21 cellular contexts compared by ENCODE assay signal in the genomic region with DNA sequence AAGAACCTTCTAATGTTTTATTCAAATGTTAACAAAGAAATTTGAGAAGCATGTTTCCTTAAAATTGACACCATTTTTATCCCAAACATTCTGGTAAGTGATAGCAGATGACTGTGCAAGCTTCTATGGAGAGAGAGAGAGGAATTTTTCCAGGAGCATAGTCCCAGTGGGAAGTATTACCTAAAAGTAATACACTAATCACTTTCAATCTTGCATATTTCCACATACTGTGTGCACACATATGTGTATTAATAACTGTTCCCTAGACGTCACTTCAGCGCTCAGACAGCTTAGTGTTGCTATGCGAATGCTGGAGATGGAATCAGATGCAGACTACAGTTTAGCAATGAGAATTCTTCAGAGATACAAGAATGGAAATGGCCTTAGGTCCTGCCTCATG.
"Had no signal": no experiment of that assay in that cellular context is flagged by ENCODE, and none has a peak within 500 bp of the region (broad histone marks: within the 10 kb centered on the region; RNA-seq: fewer than 3 reads in every experiment).

No MANE protein-coding gene starts in this region.

- H3K27me3 ChIP-seq: ascending aorta had no signal

- H3K36me3 Mint-ChIP-seq: activated naive CD4-positive, alpha-beta T cell treated with anti-CD3 and anti-CD28 coated beads, Interleukin-2, amount 10 ng/mL, durations not matched to agents 7 days and 5 days; natural killer cell treated with Interleukin-12 subunit alpha and Interleukin-12 subunit beta and Interleukin-15 and Interleukin-18, amount 100 ng/mL, for 72 hours had no signal

- H3K9me3 Mint-ChIP-seq: activated CD4-positive, alpha-beta T cell treated with anti-CD3 and anti-CD28 coated beads, Interleukin-2, amount 10 ng/mL, durations not matched to agents 24 days and 14 days; activated naive CD4-positive, alpha-beta T cell treated with anti-CD3 and anti-CD28 coated beads, Interleukin-2, amount 10 ng/mL, durations not matched to agents 7 days and 5 days; activated naive CD8-positive, alpha-beta T cell treated with anti-CD3 and anti-CD28 coated beads, Interleukin-2, amount 50 U/mL, for 24 hours; activated T-cell treated with anti-CD3 and anti-CD28 coated beads, Interleukin-2, amount 50 U/mL, for 4 hours; central memory CD8-positive, alpha-beta T cell; natural killer cell treated with Interleukin-12 subunit alpha and Interleukin-12 subunit beta and Interleukin-15 and Interleukin-18, amount 100 ng/mL, for 72 hours; stimulated activated naive CD8-positive, alpha-beta T cell treated with anti-CD3 and anti-CD28 coated beads, Interleukin-15, amount 100 ng/mL, for 72 hours had no signal

- H3K4me1 Mint-ChIP-seq: activated naive CD4-positive, alpha-beta T cell treated with anti-CD3 and anti-CD28 coated beads, Interleukin-2, amount 10 ng/mL, durations not matched to agents 7 days and 5 days had no signal

- H3K27me3 Mint-ChIP-seq: activated naive CD4-positive, alpha-beta T cell treated with anti-CD3 and anti-CD28 coated beads, Interleukin-2, amount 10 ng/mL, durations not matched to agents 7 days and 5 days; activated naive CD8-positive, alpha-beta T cell treated with anti-CD3 and anti-CD28 coated beads, Interleukin-2, amount 50 U/mL, for 24 hours; central memory CD8-positive, alpha-beta T cell; natural killer cell treated with Interleukin-12 subunit alpha and Interleukin-12 subunit beta and Interleukin-15 and Interleukin-18, amount 100 ng/mL, for 72 hours; stimulated activated naive CD8-positive, alpha-beta T cell treated with anti-CD3 and anti-CD28 coated beads, Interleukin-15, amount 100 ng/mL, for 72 hours had no signal

- DNase-seq: activated CD4-positive, alpha-beta T cell treated with anti-CD3 and anti-CD28 coated beads, Interleukin-2, amount 10 ng/mL, durations not matched to agents 24 days and 14 days; activated CD4-positive, CD25-positive, alpha-beta regulatory T cell; activated CD8-positive, alpha-beta T cell treated with anti-CD3 and anti-CD28 coated beads, Interleukin-2, amount 10 ng/mL, durations not matched to agents 7 days and 5 days; activated naive CD4-positive, alpha-beta T cell treated with anti-CD3 and anti-CD28 coated beads, Interleukin-2, amount 10 ng/mL, durations not matched to agents 7 days and 5 days; activated naive CD8-positive, alpha-beta T cell treated with anti-CD3 and anti-CD28 coated beads, Interleukin-2, amount 50 U/mL, for 24 hours; activated T-cell treated with anti-CD3 and anti-CD28 coated beads, Interleukin-2, amount 50 U/mL, for 4 hours; cortex of kidney; erythroblast; posterior cingulate gyrus; retina; stimulated activated CD4-positive, alpha-beta T cell treated with anti-CD3 and anti-CD28 coated beads, Interleukin-4, amount 100 ng/mL, for 1 hour; stimulated activated naive CD8-positive, alpha-beta T cell treated with anti-CD3 and anti-CD28 coated beads, Interleukin-15, amount 100 ng/mL, for 72 hours; T-helper 1 cell; T-helper 9 cell had no signal

- H3K36me3 ChIP-seq: ascending aorta had no signal

- H3K27ac Mint-ChIP-seq: activated CD4-positive, alpha-beta T cell treated with anti-CD3 and anti-CD28 coated beads, Interleukin-2, amount 10 ng/mL, durations not matched to agents 24 days and 14 days; activated CD8-positive, alpha-beta T cell treated with anti-CD3 and anti-CD28 coated beads, Interleukin-2, amount 10 ng/mL, durations not matched to agents 7 days and 5 days; activated naive CD4-positive, alpha-beta T cell treated with anti-CD3 and anti-CD28 coated beads, Interleukin-2, amount 10 ng/mL, durations not matched to agents 7 days and 5 days; activated naive CD8-positive, alpha-beta T cell treated with anti-CD3 and anti-CD28 coated beads, Interleukin-2, amount 50 U/mL, for 24 hours; stimulated activated naive CD8-positive, alpha-beta T cell treated with anti-CD3 and anti-CD28 coated beads, Interleukin-15, amount 100 ng/mL, for 72 hours had no signal

- FAIRE-seq: endometrium, keratinocyte had no signal

- H3K27ac ChIP-seq: ascending aorta, skin epidermis had no signal

- H3K4me3 ChIP-seq: ascending aorta, lung, skin epidermis had no signal

- ATAC-seq: activated CD8-positive, alpha-beta T cell treated with anti-CD3 and anti-CD28 coated beads, Interleukin-2, amount 10 ng/mL, durations not matched to agents 7 days and 5 days; activated naive CD8-positive, alpha-beta T cell treated with anti-CD3 and anti-CD28 coated beads, Interleukin-2, amount 50 U/mL, for 24 hours; activated T-cell treated with anti-CD3 and anti-CD28 coated beads, Interleukin-2, amount 50 U/mL, for 4 hours; natural killer cell treated with Interleukin-12 subunit alpha and Interleukin-12 subunit beta and Interleukin-15 and Interleukin-18, amount 100 ng/mL, for 72 hours; stimulated activated naive CD8-positive, alpha-beta T cell treated with anti-CD3 and anti-CD28 coated beads, Interleukin-15, amount 100 ng/mL, for 72 hours had no signal

- H3K9me3 ChIP-seq: ascending aorta had no signal

- H3K4me3 Mint-ChIP-seq: activated CD4-positive, alpha-beta T cell treated with anti-CD3 and anti-CD28 coated beads, Interleukin-2, amount 10 ng/mL, durations not matched to agents 24 days and 14 days; activated CD8-positive, alpha-beta T cell treated with anti-CD3 and anti-CD28 coated beads, Interleukin-2, amount 10 ng/mL, durations not matched to agents 7 days and 5 days; activated naive CD4-positive, alpha-beta T cell treated with anti-CD3 and anti-CD28 coated beads, Interleukin-2, amount 10 ng/mL, durations not matched to agents 7 days and 5 days; activated naive CD8-positive, alpha-beta T cell treated with anti-CD3 and anti-CD28 coated beads, Interleukin-2, amount 50 U/mL, for 24 hours; activated T-cell treated with anti-CD3 and anti-CD28 coated beads, Interleukin-2, amount 50 U/mL, for 4 hours; central memory CD8-positive, alpha-beta T cell; natural killer cell treated with Interleukin-12 subunit alpha and Interleukin-12 subunit beta and Interleukin-15 and Interleukin-18, amount 100 ng/mL, for 72 hours; stimulated activated naive CD8-positive, alpha-beta T cell treated with anti-CD3 and anti-CD28 coated beads, Interleukin-15, amount 100 ng/mL, for 72 hours had no signal
